In genomic region chr2:22867921-22868320, GRCh38 we compare ENCODE assay signal across 18 cellular contexts.
"Had no signal": no experiment of that assay in that cellular context is flagged by ENCODE, and none has a peak within 500 bp of the region (broad histone marks: within the 10 kb centered on the region; RNA-seq: fewer than 3 reads in every experiment).

No MANE protein-coding gene starts in this region.

- H3K36me3 Mint-ChIP-seq: naive thymus-derived CD4-positive, alpha-beta T cell had no signal

- ATAC-seq: gastroesophageal sphincter; left ventricle myocardium superior; naive thymus-derived CD4-positive, alpha-beta T cell; psoas muscle had no signal

- DNase-seq: caudate nucleus; cortex of kidney; dorsolateral prefrontal cortex; effector CD8-positive, alpha-beta T cell; left cardiac atrium; left ventricle myocardium superior; mesenchymal stem cell; midbrain; naive thymus-derived CD4-positive, alpha-beta T cell; psoas muscle; sigmoid colon; stimulated activated CD4-positive, alpha-beta T cell treated with anti-CD3 and anti-CD28 coated beads, Interleukin-2, amount 100 ng/mL, for 24 hours; stimulated activated CD4-positive, alpha-beta T cell treated with anti-CD3 and anti-CD28 coated beads, Interleukin-4, amount 100 ng/mL, for 4 hours; stimulated activated naive CD4-positive, alpha-beta T cell; stomach; substantia nigra; transverse colon had no signal

- H3K4me3 Mint-ChIP-seq: naive thymus-derived CD4-positive, alpha-beta T cell had no signal

- H3K27ac Mint-ChIP-seq: naive thymus-derived CD4-positive, alpha-beta T cell had no signal

- H3K4me1 Mint-ChIP-seq: naive thymus-derived CD4-positive, alpha-beta T cell had no signal
